ENCODE assay signal across 16 cellular contexts in the genomic region with DNA sequence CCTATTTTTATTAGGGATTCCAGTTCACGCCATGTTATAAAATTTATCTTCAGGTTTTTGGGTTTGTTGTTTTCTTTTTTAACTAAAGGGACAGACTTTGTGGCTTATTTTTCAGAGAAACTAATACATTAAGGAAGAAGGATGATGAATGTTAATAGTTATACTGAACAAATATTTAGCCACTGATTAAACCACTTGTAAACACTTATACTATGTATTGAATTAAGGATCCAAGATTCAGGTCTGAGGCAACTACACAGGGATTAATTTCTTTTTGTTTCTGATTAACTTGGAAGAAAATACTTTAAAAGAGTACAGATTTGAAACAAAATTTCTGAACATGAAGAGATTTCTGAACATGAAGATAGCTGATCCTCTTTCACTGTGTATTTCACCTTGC.
DNase-seq lines count a peak whose midpoint lies in the region; ATAC-seq, FAIRE-seq and TF ChIP-seq lines count a peak whose summit lies in the region.
"Had no signal": no experiment of that assay in that cellular context is flagged by ENCODE, and none has a peak within 500 bp of the region (broad histone marks: within the 10 kb centered on the region; RNA-seq: fewer than 3 reads in every experiment).

No MANE protein-coding gene starts in this region.

- TF ChIP-seq CTCF in VCaP (conservative IDR thresholded peaks at IDR 0.05): no peak
- TF ChIP-seq CTCF in nephron (IDR thresholded peaks at IDR 0.05; ENCODE audit: unreplicated experiment in 3 of 3): no peak
- no peak for TF ChIP-seq CTCF in natural killer cell (IDR thresholded peaks at IDR 0.05)

- H3K4me3 Mint-ChIP-seq in nephron (no peak overlapping the region), natural killer cell (no peak overlapping the region)
- H3K4me3 Mint-ChIP-seq: CD14-positive monocyte; CD8-positive, alpha-beta T cell had no signal

- DNase-seq in GM18507 (ENCODE audit: extremely low spot score, insufficient read length, low read depth) (no peak), natural killer cell (no peak), NOMO-1 (lab: John Stamatoyannopoulos, UW; ENCODE audit: unreplicated experiment in 2 of 2) (no peak)
- DNase-seq: CD8-positive, alpha-beta T cell; COR-L47; DND-41; GF-D8; GM23248 had no signal

- H3K4me1 Mint-ChIP-seq in nephron (peaks cover 4% of the 10 kb centered on the region), natural killer cell (no peaks in the 10 kb centered on the region)
- H3K4me1 Mint-ChIP-seq: CD14-positive monocyte had no signal

- H3K27ac Mint-ChIP-seq in nephron (peak overlapping the region; percentile 24 to 62 (median 32)), natural killer cell (no peak overlapping the region)
- H3K27ac Mint-ChIP-seq: CD14-positive monocyte; CD8-positive, alpha-beta T cell had no signal

- intact Hi-C loops in natural killer cell (cut with micrococcal nuclease): no loop called here

- H3K36me3 Mint-ChIP-seq in nephron (ENCODE audit: low read depth): peaks cover 25% of the 10 kb centered on the region
- H3K36me3 Mint-ChIP-seq in natural killer cell: no peaks in the 10 kb centered on the region
- H3K36me3 Mint-ChIP-seq: CD8-positive, alpha-beta T cell had no signal

- peak; percentile 21 for FAIRE-seq in GM18507 (lab: Jason Lieb, UNC)
- FAIRE-seq: A549, H54 had no signal

- H3K9me3 Mint-ChIP-seq in nephron (no peaks in the 10 kb centered on the region), natural killer cell (no peaks in the 10 kb centered on the region)
- H3K9me3 Mint-ChIP-seq: CD14-positive monocyte; CD8-positive, alpha-beta T cell had no signal

- H3K27me3 Mint-ChIP-seq in nephron (ENCODE audit: low read depth) (no peaks in the 10 kb centered on the region), natural killer cell (ENCODE audit: low read depth in 2 of 2) (no peaks in the 10 kb centered on the region)

- no peak for ATAC-seq in natural killer cell
- no peak for ATAC-seq in GM19035 (IDR thresholded peaks at IDR 0.05; ENCODE audit: unreplicated experiment)
- ATAC-seq: A549; CD8-positive, alpha-beta T cell; HCT116 had no signal

- peak overlapping the region; percentile 2; the same call in 1 of the 2 replicates for H3K27ac ChIP-seq in VCaP
- H3K27ac ChIP-seq: A549, GM23248, HL-60 had no signal

Comparison
In these comparisons a context has a peak if more than half of its experiments do, and no peak if none do; other contexts are left out.
1. H3K27ac Mint-ChIP-seq: peak in nephron (3 of 3); none in natural killer cell (0 of 2).